9 cellular contexts compared by ENCODE assay signal in genomic region chr3:120469440-120470415, GRCh38. TPM values are rescaled to one million over a fixed set of nuclear protein-coding genes. Genes with fewer than 3 reads are reported as not detected.
DNase-seq lines count a peak whose midpoint lies in the region; ATAC-seq, FAIRE-seq and TF ChIP-seq lines count a peak whose summit lies in the region.
"Had no signal": no experiment of that assay in that cellular context is flagged by ENCODE, and none has a peak within 500 bp of the region (broad histone marks: within the 10 kb centered on the region; RNA-seq: fewer than 3 reads in every experiment).

No MANE protein-coding gene starts in this region.

- POLR2A ChIA-PET in K562 (lab: Yijun Ruan, JAX) = interaction anchor here (1.9 kb wide), 1 partner anchor 10 kb away, joined by 4 read pairs; no protein-coding TSS in a partner anchor

- no peak for TF ChIP-seq POLR2A in K562 (conservative IDR thresholded peaks at IDR 0.05)
- TF ChIP-seq POLR2A in thyroid gland (IDR thresholded peaks at IDR 0.05) = no peak

- H3K79me2 ChIP-seq in K562 (ENCODE audit: control insufficient read depth, insufficient read depth, low read length) = no peaks in the 10 kb centered on the region

- H3K27me3 ChIP-seq in K562 (ENCODE audit: control insufficient read depth in 2 of 2, insufficient read depth in 2 of 2, low read length in 2 of 2) (no peaks in the 10 kb centered on the region), iPS-18a (ENCODE audit: control insufficient read depth, insufficient read depth, low read length) (no peaks in the 10 kb centered on the region), thyroid gland (no peaks in the 10 kb centered on the region)

- TF ChIP-seq EP300 in K562 (IDR thresholded peaks at IDR 0.05; ENCODE audit: low read length) = no peak

- no peak overlapping the region for H3K4me2 ChIP-seq in K562 (ENCODE audit: insufficient read depth, low read length)

- no peak for ATAC-seq in K562
- ATAC-seq in HG02642 (IDR thresholded peaks at IDR 0.05; ENCODE audit: poor library complexity, unreplicated experiment) = no peak
- ATAC-seq: effector memory CD8-positive, alpha-beta T cell had no signal

- TF ChIP-seq CTCF in K562 (IDR thresholded peaks at IDR 0.05 in 2 of 3, conservative IDR thresholded peaks at IDR 0.05 in 1 of 3; ENCODE audit: insufficient read depth in 2 of 3, low read depth in 1 of 3, low read length in 3 of 3) (no peak), thyroid gland (IDR thresholded peaks at IDR 0.05) (no peak)

- in situ Hi-C loops in K562 (cut with MboI) = no loop called here

- TF ChIP-seq RAD21 in K562 (CRISPR knock-in tag; conservative IDR thresholded peaks at IDR 0.05 in 1 of 2, IDR thresholded peaks at IDR 0.05 in 1 of 2) = no peak

- intact Hi-C loops in K562 (cut with micrococcal nuclease) (no loop called here), thyroid gland (cut with DNase I) (no loop called here)

- H3K27ac ChIP-seq in K562 (ENCODE audit: extremely low read depth, low read depth, low read length) (no peak overlapping the region), iPS-18a (ENCODE audit: low read length) (peak overlapping the region; percentile 16), thyroid gland (peak overlapping the region in 1 of 3 donors; percentile 25)
- H3K27ac ChIP-seq: lower lobe of right lung had no signal

- H4K20me1 ChIP-seq in K562 (replicated peaks; ENCODE audit: control insufficient read depth, insufficient read depth, low read length) = no peaks in the 10 kb centered on the region

- no peak for FAIRE-seq in K562 (lab: Jason Lieb, UNC)

- H2AFZ ChIP-seq in K562 (ENCODE audit: low read depth, low read length) = no peak overlapping the region; the same call in 1 of the 2 replicates

- H3K9me3 ChIP-seq in K562 (replicated peaks; ENCODE audit: control insufficient read depth, insufficient read depth, low read depth, low read length) (no peaks in the 10 kb centered on the region), iPS-18a (ENCODE audit: control insufficient read depth, low read depth, low read length) (no peaks in the 10 kb centered on the region), thyroid gland (no peaks in the 10 kb centered on the region)
- H3K9me3 ChIP-seq: lower lobe of right lung had no signal

- BruUV-seq in K562 (replicated peaks; lab: Mats Ljungman, UMichigan) = no TSS peak

- H3K36me3 ChIP-seq in K562 (ENCODE audit: control insufficient read depth, insufficient read depth, low read length) = no peaks in the 10 kb centered on the region
- H3K36me3 ChIP-seq in iPS-18a (ENCODE audit: control insufficient read depth, low read depth, low read length) = no peaks in the 10 kb centered on the region
- H3K36me3 ChIP-seq in thyroid gland = no peaks in the 10 kb centered on the region
- H3K36me3 ChIP-seq: lower lobe of right lung had no signal

- H3K4me1 ChIP-seq in K562 (replicated peaks in 1 of 2; ENCODE audit: control insufficient read depth in 2 of 2, insufficient read depth in 2 of 2, low read length in 2 of 2) (no peaks in the 10 kb centered on the region), iPS-18a (ENCODE audit: control insufficient read depth, low read depth, low read length) (peaks cover 18% of the 10 kb centered on the region), thyroid gland (peaks cover 16 to 30% of the 10 kb centered on the region in 2 donors)
- H3K4me1 ChIP-seq: lower lobe of right lung had no signal

- no peak overlapping the region for H3K9ac ChIP-seq in K562 (ENCODE audit: insufficient read depth in 1 of 2, low read depth in 2 of 2, low read length in 2 of 2)
- no peak overlapping the region for H3K9ac ChIP-seq in iPS-18a (ENCODE audit: low read length)

- H3K4me3 ChIP-seq in K562 = no peak overlapping the region
- H3K4me3 ChIP-seq in iPS-18a (ENCODE audit: low read length) = no peak overlapping the region
- H3K4me3 ChIP-seq in thyroid gland (replicated peaks in 1 of 3) = no peak overlapping the region
- H3K4me3 ChIP-seq: lower lobe of right lung had no signal

- DNase-seq in HT-29 (ENCODE audit: low spot score) (peak; percentile 89), K562 (ENCODE audit: extremely low read depth in 1 of 4, low spot score in 3 of 4) (peak in 1 of 4 experiments; percentile 2), thyroid gland (peak; percentile 22 to 55), NK-92 (lab: John Stamatoyannopoulos, UW; ENCODE audit: unreplicated experiment) (no peak), NCI-H1436 (lab: John Stamatoyannopoulos, UW) (no peak)
- DNase-seq: effector memory CD8-positive, alpha-beta T cell; lower lobe of right lung had no signal

- CTCF ChIA-PET in K562 (lab: Yijun Ruan, JAX; ENCODE audit: low intra/inter-chr PET ratio) = no interaction called here

- H3K9me1 ChIP-seq in K562 (ENCODE audit: control insufficient read depth, insufficient read depth, low read length) = no peaks in the 10 kb centered on the region

- WGBS in K562 (ENCODE audit: insufficient coverage, low coverage, missing lambda C conversion rate) = 0% methylated on average over 7 of the region's 7 CpGs
- 76% methylated on average over 7 of the region's 7 CpGs for WGBS in thyroid gland, 2 donors

TF ChIP-seq in K562, 482 proteins besides CTCF, POLR2A, EP300 and RAD21 (continues in another document):
- TF ChIP-seq PML (IDR thresholded peaks at IDR 0.05; ENCODE audit: low read length) (peak; percentile 62; the same call in 1 of the 2 replicates), ZBTB7A (IDR thresholded peaks at IDR 0.05; ENCODE audit: borderline replicate concordance, control insufficient read depth, low read depth, low read length) (no peak), PBX2 (CRISPR knock-in tag; IDR thresholded peaks at IDR 0.05; ENCODE audit: low read depth) (no peak), PBX2 (tag; conservative IDR thresholded peaks at IDR 0.05; ENCODE audit: low read depth) (no peak), ZNF551 (CRISPR knock-in tag; IDR thresholded peaks at IDR 0.05) (no peak), CTCFL (IDR thresholded peaks at IDR 0.05; ENCODE audit: borderline replicate concordance, insufficient read depth, low read depth, low read length, poor library complexity, severe bottlenecking) (no peak), CGGBP1 (CRISPR knock-in tag; IDR thresholded peaks at IDR 0.05) (no peak), ELF4 (CRISPR knock-in tag; IDR thresholded peaks at IDR 0.05) (no peak)

RNA-seq across cellular contexts. Expression of gene FSTL1, which starts 18.9 kb away (rescaled TPM):
- total RNA-seq in HT-29 (2014; rRNA removed; shearing (Covaris generic)) = 0.08 TPM in 1 of 2 replicates, not detected in the other
- not detected in 2 replicates for total RNA-seq in K562 (2011; cell fraction: chromatin; rRNA removed; ENCODE audit: low replicate concordance)
- total RNA-seq in K562 (2011; cell fraction: nucleolus; rRNA removed) = not detected in 2 replicates
- not detected in 2 replicates for total RNA-seq in K562 (2011; cell fraction: nucleoplasm; rRNA removed)
- total RNA-seq in K562 (2014; rRNA removed) (0.05 TPM in 1 of 2 replicates, not detected in the other), K562 (2014; rRNA removed; fragmentation: Illumina TruSeq; extraction: Trizol) (not detected in 2 replicates), K562 (2015; rRNA removed; fragmentation: Illumina TruSeq; extraction: Trizol) (0.07 and 0.15 TPM in 2 replicates), K562 (2021) (0.58 and 0.83 TPM in 2 replicates), thyroid gland (100 to 1,000 TPM; 135 to 268 (median 228) TPM)
- polyA plus RNA-seq in K562 (2011; rRNA removed) (0.05 and 0.08 TPM in 2 replicates), K562 (2014; fragmentation: Illumina TruSeq; extraction: Trizol) (0.16 TPM in 1 of 2 replicates, not detected in the other), K562 (2014; fragmentation: Nextera tagmentation; extraction: Ambion mirVana) (under 1 TPM in 1 of 2 experiments, not detected in 1; 0.01 TPM), K562 (2014; rRNA removed) (0.09 TPM in 1 of 2 replicates, not detected in the other)
- 0.16 and 0.28 TPM in 2 replicates for polyA plus RNA-seq in K562 (2011; cell fraction: cytosol; rRNA removed)
- polyA plus RNA-seq in K562 (2011; cell fraction: nucleus; rRNA removed) = 0.18 and 0.21 TPM in 2 replicates
- polyA plus RNA-seq in K562 (2012) = 0.08 and 0.24 TPM in 2 replicates
- 0.18 TPM in 1 of 2 replicates, not detected in the other for polyA minus RNA-seq in K562 (2011; rRNA and poly(A)+ RNA removed)
- not detected in 2 replicates for polyA minus RNA-seq in K562 (2011; cell fraction: cytosol; rRNA and poly(A)+ RNA removed)
- polyA minus RNA-seq in K562 (2011; cell fraction: nucleus; rRNA and poly(A)+ RNA removed) = not detected in 2 replicates

Comparison
In these comparisons a context has a peak if more than half of its experiments do, and no peak if none do; other contexts are left out.
1. DNase-seq: peak in HT-29 (single experiment) and thyroid gland (2 of 2); none in NK-92 (single experiment) and NCI-H1436 (single experiment).
2. RNA of gene FSTL1, which starts 18.9 kb away (total RNA-seq): 135 to 268 TPM in thyroid gland; 0.05 to 0.83 TPM in K562 and 0.08 TPM in HT-29; every median in the first group is over 10 times any median in the second.